15 cellular contexts compared by ENCODE assay signal in the genomic region with DNA sequence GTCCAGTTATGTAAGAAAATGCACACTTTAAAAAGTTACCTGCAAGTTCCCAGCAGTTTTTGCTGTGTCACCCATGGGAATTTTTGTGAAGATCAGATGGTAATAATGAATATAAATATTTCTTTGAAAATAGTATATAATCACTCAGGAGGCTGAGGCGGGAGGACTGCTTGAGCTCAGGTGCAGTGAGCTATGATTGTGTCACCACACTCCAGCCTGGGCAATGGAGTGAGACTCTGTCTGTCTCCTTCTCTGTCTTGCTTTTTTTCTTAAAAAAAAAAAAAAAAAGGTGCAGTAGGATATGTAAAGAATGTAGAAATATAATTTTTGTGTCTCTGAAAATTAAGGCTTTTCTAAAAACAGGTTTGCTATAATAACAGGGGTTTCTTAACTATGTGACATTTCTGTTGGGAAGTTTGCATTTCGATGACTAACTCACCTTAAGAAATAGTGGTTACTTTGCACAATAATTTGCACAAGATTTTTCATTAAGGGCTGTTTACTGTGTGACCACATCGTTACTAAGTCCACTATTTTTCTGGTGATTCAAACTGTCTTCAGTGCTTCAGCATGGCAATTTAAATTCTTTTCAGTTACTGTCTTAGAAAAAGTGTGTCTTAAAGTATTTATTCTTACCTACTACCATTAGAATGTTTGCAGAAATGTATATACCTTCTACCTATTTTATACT. TPM values are rescaled to one million over a fixed set of nuclear protein-coding genes. Genes with fewer than 3 reads are reported as not detected.
DNase-seq lines count a peak whose midpoint lies in the region; ATAC-seq, FAIRE-seq and TF ChIP-seq lines count a peak whose summit lies in the region.
"Had no signal": no experiment of that assay in that cellular context is flagged by ENCODE, and none has a peak within 500 bp of the region (broad histone marks: within the 10 kb centered on the region; RNA-seq: fewer than 3 reads in every experiment).

No MANE protein-coding gene starts in this region.

- no TSS peak for BruUV-seq in Calu3 (replicated peaks; lab: Mats Ljungman, UMichigan)

- no peaks in the 10 kb centered on the region for H3K9me2 ChIP-seq in hepatocyte (replicated peaks; ENCODE audit: insufficient read depth)

- no peak overlapping the region for H2AFZ ChIP-seq in hepatocyte

- H3K4me2 ChIP-seq in A549, result peak overlapping the region; percentile 54
- no peak overlapping the region for H3K4me2 ChIP-seq in hepatocyte

- H4K20me1 ChIP-seq in hepatocyte (ENCODE audit: insufficient read depth, poor library complexity, severe bottlenecking), result no peaks in the 10 kb centered on the region

- H3K4me1 Mint-ChIP-seq in Calu3 (ENCODE audit: low read depth, unreplicated experiment), result no peaks in the 10 kb centered on the region

- FAIRE-seq in A549 (lab: Jason Lieb, UNC), result no peak
- FAIRE-seq: A204.1 had no signal

- H3K36me3 Mint-ChIP-seq in Calu3 (ENCODE audit: insufficient read depth, unreplicated experiment), result peaks cover 4% of the 10 kb centered on the region

- TF ChIP-seq EP300 in A549 (IDR thresholded peaks at IDR 0.05), result peak; percentile 56 to 61; a peak in 3 of 5 replicates
- TF ChIP-seq EP300 in stomach (IDR thresholded peaks at IDR 0.05), result no peak

- H3K4me1 ChIP-seq in A549 (peaks cover 17% of the 10 kb centered on the region), hepatocyte (ENCODE audit: insufficient read depth) (no peaks in the 10 kb centered on the region), stomach (peaks cover 0 to 16% (median 0%) of the 10 kb centered on the region in 4 donors)

- TF ChIP-seq RAD21 in A549 (conservative IDR thresholded peaks at IDR 0.05 in 1 of 2, IDR thresholded peaks at IDR 0.05 in 1 of 2), result no peak

- no peaks in the 10 kb centered on the region for H3K9me3 Mint-ChIP-seq in Calu3 (ENCODE audit: low read depth, unreplicated experiment)

- peak; percentile 22 to 65 for DNase-seq in A549 (ENCODE audit: low read depth in 1 of 2, low spot score in 1 of 2)
- DNase-seq in HPDE6-E6E7 (ENCODE audit: extremely low spot score), result peak; percentile 52
- DNase-seq in SKM-1 treated with dmso at 0.1 percent for 144 hours (lab: John Stamatoyannopoulos, UW; ENCODE audit: unreplicated experiment), result peak; percentile 58
- DNase-seq in hepatocyte (ENCODE audit: low spot score), result peak; percentile 16
- DNase-seq in ecto neural progenitor cell (ENCODE audit: low spot score), result no peak
- no peak for DNase-seq in hypothalamus (lab: John Stamatoyannopoulos, UW)
- no peak for DNase-seq in stomach
- no peak for DNase-seq in Calu3
- DNase-seq: central memory CD4-positive, alpha-beta T cell; left ventricle myocardium superior; nucleus accumbens; SHP77; stimulated activated CD4-positive, alpha-beta T cell treated with anti-CD3 and anti-CD28 coated beads, Interleukin-1b, Interleukin-23, amount 100 ng/mL, for 48 hours had no signal

- intact Hi-C loops in stomach (cut with DNase I; ENCODE audit: low total_unique reads) (no loop called here), Calu3 (cut with micrococcal nuclease; ENCODE audit: unreplicated experiment) (no loop called here)

- peak; percentile 90 to 91 for ATAC-seq in A549
- ATAC-seq: left ventricle myocardium superior had no signal

- H3K4me3 ChIP-seq in A549, result no peak overlapping the region
- H3K4me3 ChIP-seq in hepatocyte, result no peak overlapping the region
- H3K4me3 ChIP-seq in stomach, result no peak overlapping the region

- H3K27ac Mint-ChIP-seq in Calu3 (ENCODE audit: unreplicated experiment), result no peak overlapping the region
- H3K27ac Mint-ChIP-seq: stimulated activated naive CD8-positive, alpha-beta T cell treated with anti-CD3 and anti-CD28 coated beads, Interleukin-15, Interleukin-2, amounts not matched to agents 100 ng/mL and 50 ng/mL, for 24 hours had no signal

- CTCF ChIA-PET in A549 (lab: Yijun Ruan, JAX), result no interaction called here
- CTCF ChIA-PET in Calu3 (lab: Charles Lee), result no interaction called here

- no peaks in the 10 kb centered on the region for H3K27me3 Mint-ChIP-seq in Calu3 (ENCODE audit: unreplicated experiment)
- H3K27me3 Mint-ChIP-seq: stimulated activated naive CD8-positive, alpha-beta T cell treated with anti-CD3 and anti-CD28 coated beads, Interleukin-15, Interleukin-2, amounts not matched to agents 100 ng/mL and 50 ng/mL, for 24 hours had no signal

- 8% methylated on average over 3 of the region's 3 CpGs for WGBS in A549 (ENCODE audit: missing lambda C conversion rate)
- 74% methylated on average over 3 of the region's 3 CpGs for WGBS in hepatocyte (ENCODE audit: low lambda C conversion rate, missing lambda C conversion rate)
- 63 to 81% (median 74%) methylated on average over 3 of the region's 3 CpGs for WGBS in stomach, 5 donors

- H3K36me3 ChIP-seq in hepatocyte (replicated peaks; ENCODE audit: insufficient read depth, low read depth) (peaks cover 5% of the 10 kb centered on the region), stomach (peaks cover 11 to 56% (median 54%) of the 10 kb centered on the region in 4 donors)

- TF ChIP-seq POLR2A in A549 (IDR thresholded peaks at IDR 0.05; ENCODE audit: low read length) (no peak), stomach (IDR thresholded peaks at IDR 0.05) (no peak)

- H3K9me3 ChIP-seq in A549 (peaks cover 10% of the 10 kb centered on the region; the same call in 1 of the 3 replicates), hepatocyte (ENCODE audit: low read depth) (no peaks in the 10 kb centered on the region), stomach (peaks cover 0 to 10% (median 6%) of the 10 kb centered on the region in 4 donors)

- no peak overlapping the region for H3K4me3 Mint-ChIP-seq in Calu3 (ENCODE audit: low read depth, unreplicated experiment)
- H3K4me3 Mint-ChIP-seq: stimulated activated naive CD8-positive, alpha-beta T cell treated with anti-CD3 and anti-CD28 coated beads, Interleukin-15, Interleukin-2, amounts not matched to agents 100 ng/mL and 50 ng/mL, for 24 hours had no signal

- POLR2A ChIA-PET in A549 (lab: Yijun Ruan, JAX), result interaction anchor here (0.7 to 2.0 kb wide), 2 partner anchors 17 to 38 kb away, joined by 3 to 10 read pairs; a partner anchor contains a TSS

- H3K79me2 ChIP-seq in hepatocyte, result peaks cover 41% of the 10 kb centered on the region

- H3K27me3 ChIP-seq in hepatocyte (no peaks in the 10 kb centered on the region), stomach (no peaks in the 10 kb centered on the region)

- H3K27ac ChIP-seq in A549 (peak overlapping the region; percentile 58 to 84), hepatocyte (peak overlapping the region; percentile 57), stomach (peak overlapping the region in 2 of 5 donors; percentile 8 to 48)

- no peak for TF ChIP-seq CTCF in A549 (IDR thresholded peaks at IDR 0.05)
- no peak for TF ChIP-seq CTCF in hepatocyte (IDR thresholded peaks at IDR 0.05; ENCODE audit: poor library complexity)
- no peak for TF ChIP-seq CTCF in stomach (IDR thresholded peaks at IDR 0.05)
- TF ChIP-seq CTCF in Calu3 (IDR thresholded peaks at IDR 0.05; ENCODE audit: unreplicated experiment), result no peak

TF ChIP-seq in A549, 52 proteins besides CTCF, POLR2A, EP300 and RAD21:
- TF ChIP-seq FOSL2 (IDR thresholded peaks at IDR 0.05), result peak; percentile 96
- TF ChIP-seq FOSL2 (CRISPR knock-in tag; IDR thresholded peaks at IDR 0.05), result peak; percentile 96
- TF ChIP-seq HEYL (CRISPR knock-in tag; IDR thresholded peaks at IDR 0.05), result no peak
- TF ChIP-seq, protein P1, sequence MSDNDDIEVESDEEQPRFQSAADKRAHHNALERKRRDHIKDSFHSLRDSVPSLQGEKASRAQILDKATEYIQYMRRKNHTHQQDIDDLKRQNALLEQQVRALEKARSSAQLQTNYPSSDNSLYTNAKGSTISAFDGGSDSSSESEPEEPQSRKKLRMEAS (IDR thresholded peaks at IDR 0.05), result peak; percentile 35; the same call in 1 of the 2 replicates
- TF ChIP-seq SMC3 (IDR thresholded peaks at IDR 0.05), result no peak
- TF ChIP-seq CEBPB (IDR thresholded peaks at IDR 0.05), result peak; percentile 97
- no peak for TF ChIP-seq TFCP2L1 (CRISPR knock-in tag; IDR thresholded peaks at IDR 0.05)
- TF ChIP-seq, protein P2, sequence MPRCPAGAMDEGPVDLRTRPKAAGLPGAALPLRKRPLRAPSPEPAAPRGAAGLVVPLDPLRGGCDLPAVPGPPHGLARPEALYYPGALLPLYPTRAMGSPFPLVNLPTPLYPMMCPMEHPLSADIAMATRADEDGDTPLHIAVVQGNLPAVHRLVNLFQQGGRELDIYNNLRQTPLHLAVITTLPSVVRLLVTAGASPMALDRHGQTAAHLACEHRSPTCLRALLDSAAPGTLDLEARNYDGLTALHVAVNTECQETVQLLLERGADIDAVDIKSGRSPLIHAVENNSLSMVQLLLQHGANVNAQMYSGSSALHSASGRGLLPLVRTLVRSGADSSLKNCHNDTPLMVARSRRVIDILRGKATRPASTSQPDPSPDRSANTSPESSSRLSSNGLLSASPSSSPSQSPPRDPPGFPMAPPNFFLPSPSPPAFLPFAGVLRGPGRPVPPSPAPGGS (IDR thresholded peaks at IDR 0.05), result peak; percentile 57; the same call in 1 of the 3 replicates
- peak; percentile 24 for TF ChIP-seq MAFK (IDR thresholded peaks at IDR 0.05; ENCODE audit: partially characterized antibody)
- TF ChIP-seq JUN (IDR thresholded peaks at IDR 0.05), result peak; percentile 53 to 63; a peak in 3 of 5 replicates
- TF ChIP-seq JUNB (IDR thresholded peaks at IDR 0.05), result peak; percentile 94
- TF ChIP-seq, protein P3, sequence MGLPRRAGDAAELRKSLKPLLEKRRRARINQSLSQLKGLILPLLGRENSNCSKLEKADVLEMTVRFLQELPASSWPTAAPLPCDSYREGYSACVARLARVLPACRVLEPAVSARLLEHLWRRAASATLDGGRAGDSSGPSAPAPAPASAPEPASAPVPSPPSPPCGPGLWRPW (IDR thresholded peaks at IDR 0.05), result peak; percentile 98
- TF ChIP-seq NFE2L2 (conservative IDR thresholded peaks at IDR 0.05; ENCODE audit: low read length), result 0 out of 2 replicates have a peak, but pooled peaks have one; percentile 14
- TF ChIP-seq GATA3 (IDR thresholded peaks at IDR 0.05; ENCODE audit: borderline replicate concordance), result peak; percentile 60; the same call in 1 of the 2 replicates

RNA-seq across cellular contexts. Expression of a gene that starts 37.3 kb away (rescaled TPM):
- 18.6 and 21.9 TPM in 2 replicates for polyA plus RNA-seq in A549 (2011; rRNA removed)
- 2.4 and 2.7 TPM in 2 replicates for polyA plus RNA-seq in A549 (2012; cell fraction: cytosol; rRNA removed)
- polyA plus RNA-seq in A549 (2012; cell fraction: nucleus; rRNA removed), result 1.6 and 2.6 TPM in 2 replicates
- polyA plus RNA-seq in A549 (2017; fragmentation: RNase III; extraction: RNeasy Plus Mini Kit Qiagen cat#74134 plus additional on column Dnase treatment), result 10.0 to 11.1 TPM (median 11.1 TPM) in 3 replicates
- polyA minus RNA-seq in A549 (2011; rRNA and poly(A)+ RNA removed), result 15.1 and 16.3 TPM in 2 replicates
- 80.7 and 91.4 TPM in 2 replicates for total RNA-seq in hepatocyte
- polyA plus RNA-seq in hepatocyte, result 27.1 and 30.2 TPM in 2 replicates
- 100 to 1,000 TPM in 1 of 5 donors, 10 to 100 TPM in 3, 1 to 10 TPM in 1; 9.9 to 102 (median 19.6) TPM for total RNA-seq in stomach
- polyA plus RNA-seq in stomach, result 10 to 100 TPM in 1 of 3 donors, 1 to 10 TPM in 2; 6.3 to 10.7 (median 8.8) TPM
- total RNA-seq in Calu3 (2022), result 21.2 and 22.2 TPM in 2 replicates

Comparison
In these comparisons a context has a peak if more than half of its experiments do, and no peak if none do; other contexts are left out.
1. DNase-seq: peak in A549 (2 of 2), HPDE6-E6E7 (single experiment), SKM-1 treated with dmso at 0.1 percent for 144 hours (single experiment) and hepatocyte (single experiment); none in ecto neural progenitor cell (single experiment), hypothalamus (0 of 51), stomach (single experiment) and Calu3 (single experiment).